Comparison of ENCODE assay signal across 20 cellular contexts in the genomic region with DNA sequence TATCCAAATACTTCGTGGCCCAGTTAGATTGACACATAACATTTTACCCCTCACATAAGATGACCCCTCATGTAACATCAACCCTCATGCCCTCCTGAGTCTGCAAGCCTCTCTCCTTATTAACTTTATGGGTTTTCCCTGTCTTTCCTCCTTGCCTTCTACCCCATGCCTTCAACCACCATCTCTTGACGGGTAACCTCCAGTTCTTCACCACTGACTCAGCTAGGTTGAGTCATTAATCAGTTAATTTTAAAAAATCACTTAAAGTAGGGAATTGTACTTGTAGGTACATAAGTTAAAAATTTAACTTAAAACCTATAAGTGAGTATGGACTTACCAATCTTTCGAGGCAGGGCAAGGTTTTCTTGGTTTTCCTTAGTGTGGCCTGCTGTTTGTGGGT.
DNase-seq lines count a peak whose midpoint lies in the region; ATAC-seq and TF ChIP-seq lines count a peak whose summit lies in the region.
"Had no signal": no experiment of that assay in that cellular context is flagged by ENCODE, and none has a peak within 500 bp of the region (broad histone marks: within the 10 kb centered on the region; RNA-seq: fewer than 3 reads in every experiment).

No MANE protein-coding gene starts in this region.

- CTCF ChIA-PET in IMR-90 (lab: Yijun Ruan, JAX), result interaction anchor here (0.6 kb wide), 1 partner anchor 69 kb away, joined by 4 read pairs; no protein-coding TSS in a partner anchor

- DNase-seq in EL (peak; percentile 17), IMR-90 (no peak), RWPE2 (ENCODE audit: low spot score) (no peak), endothelial cell (ENCODE audit: low spot score) (no peak), sciatic nerve (ENCODE audit: low spot score) (no peak), AG08396 (ENCODE audit: low spot score) (no peak)
- DNase-seq in activated T-cell treated with anti-CD3 and anti-CD28 coated beads, Interleukin-2, amount 50 U/mL, for 48 hours, result no peak
- no peak for DNase-seq in activated CD4-positive, alpha-beta T cell treated with anti-CD3 and anti-CD28 coated beads, Interleukin-2, amount 50 U/mL, for 48 hours
- DNase-seq: AML-193; BE2C; CD4-positive, alpha-beta T cell; CD8-positive, alpha-beta memory T cell; DMS 273 treated with DMSO at 0.1 percent for 48 hours; DMS79; GF-D8; GOT3 had no signal

- no TSS peak for BruUV-seq in IMR-90 (replicated peaks; lab: Mats Ljungman, UMichigan)

- no peak overlapping the region for H2BK120ac ChIP-seq in IMR-90 (ENCODE audit: low read depth, low read length)

- H3K4me1 ChIP-seq in IMR-90 (ENCODE audit: control insufficient read depth, insufficient read depth, low read length) (peaks cover 2% of the 10 kb centered on the region; the same call in 1 of the 2 replicates), RWPE2 (ENCODE audit: insufficient read depth, poor library complexity, severe bottlenecking) (peaks cover 11% of the 10 kb centered on the region)
- H3K4me1 ChIP-seq: BE2C had no signal

- peaks cover 11% of the 10 kb centered on the region for H3K36me3 Mint-ChIP-seq in endothelial cell (ENCODE audit: low read depth, unreplicated experiment)
- H3K36me3 Mint-ChIP-seq: CD14-positive monocyte; CD8-positive, alpha-beta memory T cell had no signal

- no peak overlapping the region for H4K5ac ChIP-seq in IMR-90 (ENCODE audit: low read depth, low read length)

- no peak overlapping the region for H2BK5ac ChIP-seq in IMR-90 (ENCODE audit: low read depth, low read length, poor library complexity, severe bottlenecking)

- POLR2A ChIA-PET in IMR-90 (lab: Charles Lee; ENCODE audit: unreplicated experiment), result no interaction called here

- H4K20me1 ChIP-seq in IMR-90 (ENCODE audit: insufficient read depth, low read length), result no peaks in the 10 kb centered on the region
- H4K20me1 ChIP-seq: BLaER1 treated with 17β-estradiol and CSF1 and Interleukin-3, amounts not matched to agents 10 nM and 100 nM had no signal

- no peak overlapping the region for H3K4me3 Mint-ChIP-seq in endothelial cell (ENCODE audit: unreplicated experiment)
- H3K4me3 Mint-ChIP-seq: CD14-positive monocyte; CD4-positive, alpha-beta T cell; CD8-positive, alpha-beta memory T cell had no signal

- H2BK15ac ChIP-seq in IMR-90 (ENCODE audit: low read depth, low read length), result no peak overlapping the region

- no peaks in the 10 kb centered on the region for H3K9me1 ChIP-seq in IMR-90 (ENCODE audit: insufficient read depth, low read length)

- H3K23ac ChIP-seq in IMR-90 (ENCODE audit: low read depth, low read length), result no peak overlapping the region

- H3K27ac ChIP-seq in IMR-90 (ENCODE audit: insufficient read depth, low read length), result no peak overlapping the region
- peak overlapping the region; percentile 86 for H3K27ac ChIP-seq in RWPE2 (ENCODE audit: poor library complexity, severe bottlenecking)
- H3K27ac ChIP-seq: 22Rv1; BLaER1 treated with 17β-estradiol and CSF1 and Interleukin-3, amounts not matched to agents 10 nM and 100 nM had no signal

- H3K79me1 ChIP-seq in IMR-90 (ENCODE audit: low read depth in 1 of 2, low read length in 2 of 2), result no peaks in the 10 kb centered on the region

- 0 out of 2 replicates have a peak overlapping the region, but pooled peaks have one; percentile 16 for H2AK5ac ChIP-seq in IMR-90 (ENCODE audit: low read depth, low read length)

- in situ Hi-C loops in IMR-90 (cut with MboI; ENCODE audit: low sequenced_read_pairs), result no loop called here

- no peaks in the 10 kb centered on the region for H3K36me3 ChIP-seq in IMR-90 (ENCODE audit: control insufficient read depth, insufficient read depth, low read length)
- H3K36me3 ChIP-seq in RWPE2 (ENCODE audit: low read depth), result no peaks in the 10 kb centered on the region
- H3K36me3 ChIP-seq: BE2C; BLaER1 treated with 17β-estradiol and CSF1 and Interleukin-3, amounts not matched to agents 10 nM and 100 nM; HAP-1 had no signal

- H3K9me3 ChIP-seq in IMR-90 (ENCODE audit: control insufficient read depth, insufficient read depth, low read length) (no peaks in the 10 kb centered on the region; the same call in 1 of the 2 replicates), RWPE2 (ENCODE audit: severe bottlenecking) (no peaks in the 10 kb centered on the region)
- H3K9me3 ChIP-seq: BE2C, HAP-1 had no signal

- ATAC-seq in IMR-90 (ENCODE audit: low read depth), result no peak
- ATAC-seq in RWPE2 (ENCODE audit: low read depth), result no peak
- no peak for ATAC-seq in sciatic nerve

- no peak for TF ChIP-seq POLR2A in IMR-90 (IDR thresholded peaks at IDR 0.05; ENCODE audit: low read depth, low read length)

- 88% methylated on average over 1 of the region's 3 CpGs; no CpG with 5 or more reads in 1 of the 2 experiments for WGBS in IMR-90 (ENCODE audit: extremely low coverage in 2 of 2, insufficient read length in 1 of 2), 2 experiments

- H3K4me2 ChIP-seq in IMR-90 (ENCODE audit: low read depth, low read length), result no peak overlapping the region
- H3K4me2 ChIP-seq: BLaER1 treated with 17β-estradiol and CSF1 and Interleukin-3, amounts not matched to agents 10 nM and 100 nM had no signal

- no peaks in the 10 kb centered on the region for H3K9me3 Mint-ChIP-seq in endothelial cell (ENCODE audit: unreplicated experiment)

- H4K91ac ChIP-seq in IMR-90 (ENCODE audit: insufficient read depth, low read depth, low read length), result no peak overlapping the region

- peaks cover 5% of the 10 kb centered on the region for H3K27me3 Mint-ChIP-seq in endothelial cell (ENCODE audit: unreplicated experiment)

- H3K4me3 ChIP-seq in IMR-90 (ENCODE audit: insufficient read depth, low read depth, low read length) (no peak overlapping the region), RWPE2 (ENCODE audit: severe bottlenecking) (no peak overlapping the region)
- H3K4me3 ChIP-seq: BLaER1 treated with 17β-estradiol and CSF1 and Interleukin-3, amounts not matched to agents 10 nM and 100 nM; HAP-1 had no signal

- peak overlapping the region; percentile 25 for H3K27ac Mint-ChIP-seq in endothelial cell (ENCODE audit: unreplicated experiment)
- H3K27ac Mint-ChIP-seq: CD14-positive monocyte; CD4-positive, alpha-beta T cell; CD8-positive, alpha-beta memory T cell had no signal

- H3K27me3 ChIP-seq in IMR-90 (ENCODE audit: control insufficient read depth, insufficient read depth, low read length) (no peaks in the 10 kb centered on the region; the same call in 1 of the 2 replicates), RWPE2 (ENCODE audit: insufficient read depth, poor library complexity, severe bottlenecking) (no peaks in the 10 kb centered on the region)
- H3K27me3 ChIP-seq: BE2C had no signal

- TF ChIP-seq CTCF in IMR-90 (conservative IDR thresholded peaks at IDR 0.05; ENCODE audit: low read depth, low read length) (no peak), RWPE2 (IDR thresholded peaks at IDR 0.05; ENCODE audit: poor library complexity, severe bottlenecking) (no peak), endothelial cell (IDR thresholded peaks at IDR 0.05; ENCODE audit: unreplicated experiment) (no peak)

- TF ChIP-seq RAD21 in IMR-90 (IDR thresholded peaks at IDR 0.05; ENCODE audit: low read length), result no peak

- no peak overlapping the region for H3K9ac ChIP-seq in IMR-90 (ENCODE audit: low read depth, low read length)
- H3K9ac ChIP-seq: BLaER1 treated with 17β-estradiol and CSF1 and Interleukin-3, amounts not matched to agents 10 nM and 100 nM had no signal

- H3K4me1 Mint-ChIP-seq in endothelial cell (ENCODE audit: unreplicated experiment), result no peaks in the 10 kb centered on the region
- H3K4me1 Mint-ChIP-seq: CD8-positive, alpha-beta memory T cell had no signal

- dilution Hi-C loops in IMR-90 (cut with HindIII; ENCODE audit: low sequenced_read_pairs, unreplicated experiment), result no loop called here

- no peak overlapping the region for H3K14ac ChIP-seq in IMR-90 (replicated peaks; ENCODE audit: low read depth, low read length)

- no peak overlapping the region for H3K4ac ChIP-seq in IMR-90 (ENCODE audit: low read depth, low read length)

- H2BK20ac ChIP-seq in IMR-90 (ENCODE audit: low read depth, low read length), result no peak overlapping the region

- H4K8ac ChIP-seq in IMR-90 (ENCODE audit: low read depth in 2 of 2, low read length in 2 of 2), result no peak overlapping the region; a peak in 1 of 4 replicates

- intact Hi-C loops in IMR-90 (cut with micrococcal nuclease), result no loop called here
- intact Hi-C loops in sciatic nerve (cut with DNase I), result no loop called here

- H2AFZ ChIP-seq in IMR-90 (replicated peaks; ENCODE audit: low read length, poor library complexity), result no peak overlapping the region

- H2AK9ac ChIP-seq in IMR-90 (replicated peaks; ENCODE audit: low read depth, low read length, poor library complexity), result no peak overlapping the region

- H3K56ac ChIP-seq in IMR-90 (ENCODE audit: extremely low read depth, insufficient read depth, low read length), result no peak overlapping the region

- no peak overlapping the region for H3K18ac ChIP-seq in IMR-90 (ENCODE audit: low read depth, low read length)

TF ChIP-seq in IMR-90, 13 proteins besides CTCF, POLR2A, EP300 and RAD21:
- no peak for TF ChIP-seq CHD1 (IDR thresholded peaks at IDR 0.05; ENCODE audit: low read depth, low read length)
